In the genomic region with DNA sequence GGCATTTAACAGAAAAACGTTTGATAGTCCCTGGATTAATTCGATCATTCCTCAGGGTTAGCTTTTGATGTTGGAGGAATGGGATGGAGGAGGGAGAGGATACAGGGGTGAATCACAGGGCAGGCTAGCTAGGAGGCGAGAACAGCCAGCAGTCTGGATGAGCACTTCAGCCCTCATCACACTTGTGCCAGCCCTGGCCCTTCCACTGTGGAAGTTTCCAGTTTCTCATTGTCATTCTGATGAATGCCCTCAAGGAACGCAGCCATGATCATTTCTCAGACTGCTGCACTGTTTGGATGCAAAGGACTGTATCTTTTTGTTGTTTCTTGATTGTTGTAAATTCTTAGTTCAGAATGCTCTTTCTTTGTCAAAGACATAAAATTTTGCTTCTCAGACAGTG, we compare ENCODE assay signal across 16 cellular contexts.
DNase-seq lines count a peak whose midpoint lies in the region; ATAC-seq and TF ChIP-seq lines count a peak whose summit lies in the region.
"Had no signal": no experiment of that assay in that cellular context is flagged by ENCODE, and none has a peak within 500 bp of the region (broad histone marks: within the 10 kb centered on the region; RNA-seq: fewer than 3 reads in every experiment).

No MANE protein-coding gene starts in this region.

- H3K4me1 ChIP-seq in NT2/D1 (ENCODE audit: insufficient read depth, insufficient read length): peaks cover 3% of the 10 kb centered on the region
- no peaks in the 10 kb centered on the region for H3K4me1 ChIP-seq in effector memory CD4-positive, alpha-beta T cell (ENCODE audit: control insufficient read depth, insufficient read depth, low read length, poor library complexity, severe bottlenecking)

- H3K27ac Mint-ChIP-seq in mesothelial cell of epicardium: peak overlapping the region; percentile 19
- H3K27ac Mint-ChIP-seq: HFFc6 had no signal

- no peak overlapping the region for H3K4me3 ChIP-seq in NT2/D1 (ENCODE audit: insufficient read length, low read depth)
- H3K4me3 ChIP-seq in fibroblast of mammary gland (ENCODE audit: control insufficient read depth, low read depth, low read length): no peak overlapping the region
- no peak overlapping the region for H3K4me3 ChIP-seq in effector memory CD4-positive, alpha-beta T cell (ENCODE audit: insufficient read depth, low read depth, low read length, poor library complexity, severe bottlenecking)
- H3K4me3 ChIP-seq: GM12878 had no signal

- DNase-seq in Ammon's horn (ENCODE audit: low spot score): peak; percentile 20
- peak; percentile 25 for DNase-seq in NT2/D1 (ENCODE audit: low read depth, low spot score)
- DNase-seq in fibroblast of mammary gland (ENCODE audit: low read depth): peak; percentile 8
- DNase-seq in mesothelial cell of epicardium (ENCODE audit: low spot score in 2 of 2, unreplicated experiment in 2 of 2): no peak
- no peak for DNase-seq in effector memory CD4-positive, alpha-beta T cell
- DNase-seq in KG1 (lab: John Stamatoyannopoulos, UW): no peak
- DNase-seq in activated CD8-positive, alpha-beta memory T cell treated with anti-CD3 and anti-CD28 coated beads, Interleukin-2, amount 50 U/mL, for 48 hours: no peak
- DNase-seq: COR-L47; HFFc6; NCI-H1048; NCI-H345; NCI-H69; NK-92 treated with Interleukin-12 subunit alpha and Interleukin-12 subunit beta, amount 100 ng/mL, for 24 hours had no signal

- no peaks in the 10 kb centered on the region for H3K36me3 ChIP-seq in NT2/D1 (ENCODE audit: insufficient read depth, insufficient read length, low read length)
- no peaks in the 10 kb centered on the region for H3K36me3 ChIP-seq in effector memory CD4-positive, alpha-beta T cell (ENCODE audit: control insufficient read depth, insufficient read depth, low read length)

- ATAC-seq in HG02678 (IDR thresholded peaks at IDR 0.05; ENCODE audit: unreplicated experiment): no peak
- ATAC-seq: GM12878 had no signal

- H3K9ac ChIP-seq in NT2/D1 (ENCODE audit: insufficient read length, low read depth): no peak overlapping the region

- TF ChIP-seq CTCF in fibroblast of mammary gland (conservative IDR thresholded peaks at IDR 0.05; ENCODE audit: control insufficient read depth, insufficient read depth, low read depth, low read length) (no peak), mesothelial cell of epicardium (IDR thresholded peaks at IDR 0.05; ENCODE audit: unreplicated experiment) (no peak)

- no peaks in the 10 kb centered on the region for H3K36me3 Mint-ChIP-seq in mesothelial cell of epicardium

- H3K4me3 Mint-ChIP-seq in mesothelial cell of epicardium: no peak overlapping the region
- H3K4me3 Mint-ChIP-seq: HFFc6 had no signal

- no peaks in the 10 kb centered on the region for H3K9me3 ChIP-seq in NT2/D1 (ENCODE audit: insufficient read depth, low read length)
- no peaks in the 10 kb centered on the region for H3K9me3 ChIP-seq in effector memory CD4-positive, alpha-beta T cell (ENCODE audit: control insufficient read depth, low read length)

- no peaks in the 10 kb centered on the region for H3K27me3 Mint-ChIP-seq in mesothelial cell of epicardium (ENCODE audit: low read depth)

- no peaks in the 10 kb centered on the region for H3K27me3 ChIP-seq in NT2/D1 (ENCODE audit: insufficient read depth, insufficient read length)
- no peaks in the 10 kb centered on the region for H3K27me3 ChIP-seq in effector memory CD4-positive, alpha-beta T cell (replicated peaks; ENCODE audit: control insufficient read depth, insufficient read depth, low read length, poor library complexity, severe bottlenecking)

- H3K27ac ChIP-seq in effector memory CD4-positive, alpha-beta T cell (ENCODE audit: insufficient read depth, low read length, poor library complexity, severe bottlenecking): no peak overlapping the region
- H3K27ac ChIP-seq: C4-2B had no signal

- H3K9me3 Mint-ChIP-seq in mesothelial cell of epicardium: peaks cover 9% of the 10 kb centered on the region
- H3K9me3 Mint-ChIP-seq: HFFc6 had no signal

- H3K4me1 Mint-ChIP-seq in mesothelial cell of epicardium: peaks cover 46% of the 10 kb centered on the region

Comparison
In these comparisons a context has a peak if more than half of its experiments do, and no peak if none do; other contexts are left out.
1. DNase-seq: peak in Ammon's horn (single experiment), NT2/D1 (single experiment) and fibroblast of mammary gland (single experiment); none in mesothelial cell of epicardium (0 of 2), effector memory CD4-positive, alpha-beta T cell (0 of 3), KG1 (single experiment) and activated CD8-positive, alpha-beta memory T cell treated with anti-CD3 and anti-CD28 coated beads, Interleukin-2, amount 50 U/mL, for 48 hours (single experiment).